ENCODE assay signal across 2 cellular contexts in the genomic region with DNA sequence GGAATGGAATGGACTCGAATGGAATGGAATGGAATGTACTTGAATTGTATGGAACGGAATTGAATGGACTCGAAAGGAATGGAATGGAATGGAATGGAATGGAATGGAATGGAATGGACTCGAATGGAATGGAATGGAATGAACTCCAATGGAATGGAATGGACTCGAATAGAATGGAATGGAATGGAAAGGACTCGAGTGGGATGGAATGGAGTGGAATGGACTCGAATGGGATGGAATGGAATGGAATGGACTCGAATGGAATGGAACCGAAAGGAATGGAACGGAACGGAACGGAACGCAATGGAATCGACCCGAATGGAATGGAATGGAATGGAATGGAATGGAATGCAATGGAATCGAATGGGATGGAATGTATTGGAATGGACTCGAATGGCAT.
TF ChIP-seq lines count a peak whose summit lies in the region.

No MANE protein-coding gene starts in this region.

TF ChIP-seq in HEK293, 187 proteins besides CTCF, POLR2A, EP300 and RAD21:
- TF ChIP-seq ZNF530 (tag by site-specific recombination; IDR thresholded peaks at IDR 0.05; ENCODE audit: low read depth) (peak; percentile 93), ZNF600 (tag by site-specific recombination; IDR thresholded peaks at IDR 0.05) (peak; percentile 5; the same call in 1 of the 2 replicates)

TF ChIP-seq in HepG2, 621 proteins besides CTCF, POLR2A, EP300 and RAD21:
- TF ChIP-seq PRDM15 (CRISPR knock-in tag; IDR thresholded peaks at IDR 0.05) = peak; percentile 80; the same call in 1 of the 2 replicates
TF ChIP-seq in HepG2: peak in this region for 1; not testable (repeated sequence) for 620.
